Comparison of ENCODE assay signal across 8 cellular contexts in the genomic region with DNA sequence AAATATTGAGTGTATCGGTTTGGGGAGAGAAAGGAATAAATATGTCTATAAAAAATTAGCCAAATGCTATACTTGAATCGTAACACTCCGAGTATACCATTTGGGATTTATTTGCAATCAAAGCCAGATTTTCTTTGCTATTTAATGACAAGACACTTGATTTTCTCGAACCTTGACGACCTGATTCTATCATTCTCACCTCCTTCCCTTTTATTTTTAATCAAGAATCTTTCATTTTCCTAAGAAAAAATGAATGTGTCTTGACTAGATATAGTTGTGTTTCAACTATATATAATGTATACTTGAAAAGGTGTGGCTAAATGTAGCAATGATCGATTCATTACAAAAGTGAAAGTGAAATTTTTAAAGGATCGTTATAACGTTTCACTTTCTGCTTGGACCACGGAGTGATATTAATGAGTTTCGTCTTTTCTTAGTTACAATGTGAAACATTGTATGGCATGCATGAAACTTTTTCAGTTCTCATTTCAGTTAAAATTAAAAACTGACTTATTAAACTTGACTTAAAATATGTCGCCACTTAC. TPM values are rescaled to one million over a fixed set of nuclear protein-coding genes. Genes with fewer than 3 reads are reported as not detected.
DNase-seq lines count a peak whose midpoint lies in the region; ATAC-seq and TF ChIP-seq lines count a peak whose summit lies in the region.

No MANE protein-coding gene starts in this region.

- peaks cover 22% of the 10 kb centered on the region for H3K36me3 Mint-ChIP-seq in activated CD4-positive, alpha-beta T cell treated with anti-CD3 and anti-CD28 coated beads for 36 hours (ENCODE audit: low read depth)

- POLR2A ChIA-PET in activated CD4-positive, alpha-beta T cell treated with anti-CD3 and anti-CD28 coated beads for 36 hours (lab: Charles Lee): interaction anchor here (0.5 to 1.7 kb wide), 3 partner anchors 8 to 71 kb away, joined by 3 to 8 read pairs (median 4); no protein-coding TSS in a partner anchor
- POLR2A ChIA-PET in RWPE1 (lab: Yijun Ruan, JAX; ENCODE audit: low non-redundant PET): no interaction called here

- H3K27ac ChIP-seq in RWPE1: peak overlapping the region; percentile 74

- CTCF ChIA-PET in activated CD4-positive, alpha-beta T cell treated with anti-CD3 and anti-CD28 coated beads for 36 hours (lab: Charles Lee): interaction anchor here (0.6 to 3.5 kb wide), 8 partner anchors 9 to 106 kb away, joined by 3 to 45 read pairs (median 8); no protein-coding TSS in a partner anchor
- CTCF ChIA-PET in RWPE1 (lab: Yijun Ruan, JAX): no interaction called here

- peak overlapping the region; percentile 76 for H3K4me3 Mint-ChIP-seq in activated CD4-positive, alpha-beta T cell treated with anti-CD3 and anti-CD28 coated beads for 36 hours

- peaks cover 47% of the 10 kb centered on the region for H3K4me1 Mint-ChIP-seq in activated CD4-positive, alpha-beta T cell treated with anti-CD3 and anti-CD28 coated beads for 36 hours

- H3K27ac Mint-ChIP-seq in activated CD4-positive, alpha-beta T cell treated with anti-CD3 and anti-CD28 coated beads for 36 hours: peak overlapping the region; percentile 78

- DNase-seq in activated CD4-positive, alpha-beta T cell treated with anti-CD3 and anti-CD28 coated beads for 36 hours: no peak
- DNase-seq in activated CD4-positive, alpha-beta T cell treated with anti-CD3 and anti-CD28 coated beads, Interleukin-2, amount 50 U/mL, for 4 hours: no peak
- DNase-seq in RWPE1 (ENCODE audit: low spot score): peak; percentile 8
- DNase-seq in fibroblast of peridontal ligament (ENCODE audit: extremely low read depth): peak; percentile 42
- DNase-seq in retinal pigment epithelial cell (ENCODE audit: low read depth): no peak
- no peak for DNase-seq in AG20443 (ENCODE audit: low spot score)
- no peak for DNase-seq in H4 (ENCODE audit: low spot score)

- H3K4me3 ChIP-seq in retinal pigment epithelial cell (ENCODE audit: low read length): peak overlapping the region; percentile 70

- intact Hi-C loops in activated CD4-positive, alpha-beta T cell treated with anti-CD3 and anti-CD28 coated beads for 36 hours (cut with DNase I, micrococcal nuclease): loop anchor here (1.0 to 10.0 kb wide), 8 partner anchors 8 to 1627 kb away; partner anchors contain the start of genes ACTR3C (in 1 of the 2), GALNT11 (in 1 of the 2), GIMAP4 (in 1 of the 2) and KMT2C (in 1 of the 2)

- peaks cover 6% of the 10 kb centered on the region for H3K9me3 Mint-ChIP-seq in activated CD4-positive, alpha-beta T cell treated with anti-CD3 and anti-CD28 coated beads for 36 hours (ENCODE audit: low read depth)

- no peaks in the 10 kb centered on the region for H3K27me3 Mint-ChIP-seq in activated CD4-positive, alpha-beta T cell treated with anti-CD3 and anti-CD28 coated beads for 36 hours

- TF ChIP-seq CTCF in RWPE1 (conservative IDR thresholded peaks at IDR 0.05; ENCODE audit: low read depth) (no peak), retinal pigment epithelial cell (conservative IDR thresholded peaks at IDR 0.05; ENCODE audit: low read depth, low read length) (no peak)

- peak; percentile 52 for ATAC-seq in activated CD4-positive, alpha-beta T cell treated with anti-CD3 and anti-CD28 coated beads for 36 hours
- peak; percentile 49 for ATAC-seq in HG02870 (IDR thresholded peaks at IDR 0.05; ENCODE audit: unreplicated experiment)

RNA-seq across cellular contexts. Expression of gene NUB1, which starts 0.6 kb away (rescaled TPM):
- 10 to 100 TPM; 51.4 to 70.4 TPM for total RNA-seq in activated CD4-positive, alpha-beta T cell treated with anti-CD3 and anti-CD28 coated beads for 36 hours
- total RNA-seq in H4 (2014; rRNA removed; shearing (Covaris generic)): 63.0 and 70.1 TPM in 2 replicates

Comparison
In these comparisons a context has a peak if more than half of its experiments do, and no peak if none do; other contexts are left out.
1. DNase-seq: peak in RWPE1 (single experiment) and fibroblast of peridontal ligament (single experiment); none in activated CD4-positive, alpha-beta T cell treated with anti-CD3 and anti-CD28 coated beads for 36 hours (single experiment), activated CD4-positive, alpha-beta T cell treated with anti-CD3 and anti-CD28 coated beads, Interleukin-2, amount 50 U/mL, for 4 hours (0 of 2), retinal pigment epithelial cell (single experiment), AG20443 (single experiment) and H4 (single experiment).